ENCODE assay signal across 18 cellular contexts in the genomic region with DNA sequence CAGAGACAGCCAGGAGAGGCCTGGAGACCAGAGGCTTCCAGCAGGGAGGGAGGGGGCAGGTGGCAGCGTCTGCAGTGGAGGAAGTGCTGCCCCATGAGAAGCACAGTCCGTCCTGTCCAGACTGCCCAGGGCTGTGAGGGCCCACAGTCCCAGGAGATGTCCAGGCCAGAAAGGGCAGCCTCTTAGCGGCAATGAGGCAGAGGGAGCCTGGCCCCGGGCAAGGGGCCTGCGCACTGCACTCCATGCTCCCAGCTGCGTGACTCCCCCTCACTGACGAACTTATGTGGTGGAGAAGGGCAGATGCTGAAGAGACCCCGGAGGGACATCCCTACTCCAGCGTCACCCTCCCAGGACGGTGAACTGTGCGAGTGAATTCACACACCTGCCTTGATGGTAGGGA.
"Had no signal": no experiment of that assay in that cellular context is flagged by ENCODE, and none has a peak within 500 bp of the region (broad histone marks: within the 10 kb centered on the region; RNA-seq: fewer than 3 reads in every experiment).

No MANE protein-coding gene starts in this region.

- H3K4me1 Mint-ChIP-seq: immature natural killer cell; naive thymus-derived CD4-positive, alpha-beta T cell had no signal

- H3K4me3 ChIP-seq: stomach, thoracic aorta, transverse colon, uterus had no signal

- H3K9me3 ChIP-seq: thoracic aorta, transverse colon, uterus had no signal

- H3K27ac ChIP-seq: stomach, thoracic aorta, transverse colon, uterus had no signal

- H3K36me3 Mint-ChIP-seq: immature natural killer cell; naive thymus-derived CD4-positive, alpha-beta T cell had no signal

- H3K27me3 ChIP-seq: transverse colon, uterus had no signal

- H3K36me3 ChIP-seq: stomach, thoracic aorta, transverse colon, uterus had no signal

- H3K4me3 Mint-ChIP-seq: immature natural killer cell; naive thymus-derived CD4-positive, alpha-beta T cell; nephron progenitor cell had no signal

- H3K4me1 ChIP-seq: stomach, uterus had no signal

- H3K9me3 Mint-ChIP-seq: immature natural killer cell, nephron progenitor cell had no signal

- ATAC-seq: esophagus mucosa; left cardiac atrium; naive thymus-derived CD4-positive, alpha-beta T cell; right cardiac atrium had no signal

- H3K27ac Mint-ChIP-seq: immature natural killer cell; naive thymus-derived CD4-positive, alpha-beta T cell; nephron progenitor cell; progenitor cell of endocrine pancreas had no signal

- DNase-seq: effector memory CD4-positive, alpha-beta T cell; immature natural killer cell; kidney; left cardiac atrium; mesendoderm; naive thymus-derived CD4-positive, alpha-beta T cell; nephron progenitor cell; right cardiac atrium; small intestine; stimulated activated CD4-positive, alpha-beta T cell treated with anti-CD3 and anti-CD28 coated beads, Interleukin-12 subunit alpha, Interleukin-12 subunit beta, amount 100 ng/mL, for 4 hours; stimulated activated naive CD4-positive, alpha-beta T cell; stomach; substantia nigra; transverse colon; uterus had no signal
